ENCODE assay signal across 8 cellular contexts in the genomic region with DNA sequence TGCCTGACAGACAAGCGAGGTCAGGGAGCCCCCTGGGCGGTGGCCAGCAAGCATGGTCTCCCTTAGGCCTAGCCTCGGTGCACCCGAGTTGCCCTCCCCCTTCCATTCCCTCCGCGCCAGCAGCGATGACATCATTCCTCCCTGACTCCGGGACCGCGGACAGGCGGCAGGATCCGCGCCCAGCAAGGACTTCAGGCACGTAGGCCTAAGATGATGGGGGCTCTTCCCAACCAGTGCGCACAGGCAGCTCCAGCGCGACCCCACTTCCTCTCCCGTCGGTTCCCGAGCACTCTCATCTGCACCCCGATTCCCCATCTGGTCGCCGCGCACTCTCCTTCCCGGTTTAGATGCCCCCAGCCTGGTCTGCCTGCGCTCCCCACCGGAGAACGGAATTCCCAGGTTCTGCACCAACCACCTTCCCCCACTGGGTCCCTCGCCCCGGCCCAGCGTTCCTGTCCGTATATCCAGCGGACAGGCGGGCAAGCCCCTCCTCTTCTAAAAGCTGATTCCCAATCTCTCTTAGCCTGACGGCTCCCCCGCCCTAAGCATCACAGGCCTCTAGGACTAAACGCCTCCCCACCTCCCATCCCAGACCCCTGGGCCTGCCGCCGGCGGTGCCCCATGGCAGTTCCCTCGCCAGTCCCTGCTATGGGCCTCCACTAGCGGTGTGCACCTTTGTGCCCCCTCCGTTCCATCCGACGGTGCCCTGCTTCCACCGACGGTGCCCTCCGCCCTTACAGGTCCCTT. TPM values are rescaled to one million over a fixed set of nuclear protein-coding genes. Genes with fewer than 3 reads are reported as not detected.
DNase-seq lines count a peak whose midpoint lies in the region; ATAC-seq and TF ChIP-seq lines count a peak whose summit lies in the region.

No MANE protein-coding gene starts in this region.

- H3K4me3 ChIP-seq in BJ (ENCODE audit: low read depth, low read length) (peak overlapping the region; percentile 88), coronary artery (peak overlapping the region; percentile 90), kidney epithelial cell (ENCODE audit: low read depth, low read length) (peak overlapping the region; percentile 70), skeletal muscle tissue (ENCODE audit: low read length in 3 of 3) (peak overlapping the region; percentile 91 to 99 (median 94))

- peaks cover 28 to 55% (median 42%) of the 10 kb centered on the region in 3 donors for H3K4me1 ChIP-seq in skeletal muscle tissue (ENCODE audit: control insufficient read depth in 3 of 3, insufficient read depth in 3 of 3, low read length in 3 of 3)

- no peaks in the 10 kb centered on the region for H3K9me3 ChIP-seq in skeletal muscle tissue (ENCODE audit: control insufficient read depth in 3 of 3, low read length in 3 of 3)

- CTCF ChIA-PET in BJ (lab: Yijun Ruan, JAX): interaction anchor here (1.2 to 4.2 kb wide), 3 partner anchors 18 to 134 kb away, joined by 3 to 14 read pairs (median 4); no protein-coding TSS in a partner anchor

- TF ChIP-seq CTCF in BJ (IDR thresholded peaks at IDR 0.05; ENCODE audit: insufficient read depth, low read depth, low read length) (no peak), coronary artery (IDR thresholded peaks at IDR 0.05) (no peak), kidney epithelial cell (IDR thresholded peaks at IDR 0.05; ENCODE audit: insufficient read depth, low read length, poor library complexity, severe bottlenecking) (no peak), GM10266 (IDR thresholded peaks at IDR 0.05; ENCODE audit: control insufficient read depth, insufficient read depth, low read depth, missing control alignments) (no peak)

- peaks cover 5% of the 10 kb centered on the region for H3K27me3 ChIP-seq in BJ (ENCODE audit: control insufficient read depth, insufficient read depth, low read length)
- H3K27me3 ChIP-seq in kidney epithelial cell (ENCODE audit: control insufficient read depth, insufficient read depth, low read length): no peaks in the 10 kb centered on the region
- H3K27me3 ChIP-seq in skeletal muscle tissue (ENCODE audit: control insufficient read depth in 3 of 3, insufficient read depth in 3 of 3, low read length in 3 of 3): no peaks in the 10 kb centered on the region

- H3K9ac ChIP-seq in skeletal muscle tissue (ENCODE audit: low read depth in 1 of 3, low read length in 3 of 3): peak overlapping the region; percentile 84 to 95 (median 88)

- POLR2A ChIA-PET in BJ (lab: Charles Lee): no interaction called here

- ATAC-seq in HG02973 (IDR thresholded peaks at IDR 0.05; ENCODE audit: unreplicated experiment): no peak

- DNase-seq in BJ (ENCODE audit: low read depth) (peak; percentile 28), HK-2 (ENCODE audit: unreplicated experiment) (peak; percentile 68), SW480 (ENCODE audit: low spot score) (peak; percentile 18), coronary artery (ENCODE audit: low spot score) (peak; percentile 87), kidney epithelial cell (ENCODE audit: low read depth) (no peak), GM10266 (ENCODE audit: extremely low spot score) (no peak)

- H3K36me3 ChIP-seq in BJ (ENCODE audit: control insufficient read depth, insufficient read depth, low read length): no peaks in the 10 kb centered on the region; the same call in 1 of the 2 replicates
- H3K36me3 ChIP-seq in kidney epithelial cell (ENCODE audit: control insufficient read depth, insufficient read depth, low read length): no peaks in the 10 kb centered on the region
- no peaks in the 10 kb centered on the region for H3K36me3 ChIP-seq in skeletal muscle tissue (ENCODE audit: control insufficient read depth in 3 of 3, insufficient read depth in 3 of 3, low read length in 3 of 3)

- H3K27ac ChIP-seq in coronary artery: peak overlapping the region; percentile 72 to 89
- peak overlapping the region; percentile 83 for H3K27ac ChIP-seq in skeletal muscle tissue (ENCODE audit: low read depth, low read length)

RNA-seq across cellular contexts. Expression of gene FAM219A, which starts 0.9 kb away (rescaled TPM):
- polyA plus RNA-seq in BJ (2011; rRNA removed): 10.7 and 17.8 TPM in 2 replicates
- 9.3 and 11.3 TPM in 2 replicates for polyA minus RNA-seq in BJ (2011; rRNA and poly(A)+ RNA removed)
- total RNA-seq in kidney epithelial cell: 14.7 and 16.8 TPM in 2 replicates
- 2.6 TPM for total RNA-seq in skeletal muscle tissue

RNA-seq across cellular contexts. Expression of gene DNAI1, which starts 1.2 kb away (rescaled TPM):
- polyA plus RNA-seq in BJ (2011; rRNA removed): not detected in 2 replicates
- polyA minus RNA-seq in BJ (2011; rRNA and poly(A)+ RNA removed): not detected in 2 replicates
- total RNA-seq in kidney epithelial cell (not detected in 2 replicates), skeletal muscle tissue (not detected)

Comparison
In these comparisons a context has a peak if more than half of its experiments do, and no peak if none do; other contexts are left out.
1. DNase-seq: peak in BJ (single experiment), HK-2 (single experiment), SW480 (single experiment) and coronary artery (single experiment); none in kidney epithelial cell (single experiment) and GM10266 (single experiment).
2. Peak in every context shown above with its lines, with median percentiles within 50 percentile points of each other: H3K4me3 ChIP-seq.